In genomic region chr10:90642650-90643049, GRCh38 we compare ENCODE assay signal across 15 cellular contexts.
DNase-seq lines count a peak whose midpoint lies in the region; ATAC-seq and TF ChIP-seq lines count a peak whose summit lies in the region.
"Had no signal": no experiment of that assay in that cellular context is flagged by ENCODE, and none has a peak within 500 bp of the region (broad histone marks: within the 10 kb centered on the region; RNA-seq: fewer than 3 reads in every experiment).

No MANE protein-coding gene starts in this region.

- ATAC-seq in thoracic aorta (ENCODE audit: insufficient number of reproducible peaks, low FRiP score, low read depth), result no peak
- ATAC-seq: GM23338, HCT116 had no signal

- no peak overlapping the region for H3K4me3 Mint-ChIP-seq in H9
- H3K4me3 Mint-ChIP-seq: CD14-positive monocyte, GM23338 had no signal

- no peak overlapping the region for H4K5ac ChIP-seq in H9 (ENCODE audit: insufficient read length, low read depth, low read length)

- no peak overlapping the region for H3T11ph ChIP-seq in H9 (ENCODE audit: low read length)

- H3K79me2 ChIP-seq in H9 (ENCODE audit: insufficient read depth, low read length), result no peaks in the 10 kb centered on the region

- no peak overlapping the region for H3K9ac ChIP-seq in adipocyte (ENCODE audit: low read length)
- no peak overlapping the region for H3K9ac ChIP-seq in mesenchymal stem cell (ENCODE audit: low read length)
- H3K9ac ChIP-seq in H9 (ENCODE audit: extremely low read depth, insufficient read length, low read length), result no peak overlapping the region

- H2AFZ ChIP-seq in mesenchymal stem cell (ENCODE audit: low read depth, low read length) (no peak overlapping the region), H9 (ENCODE audit: low read length) (no peak overlapping the region)
- H2AFZ ChIP-seq: GM23338 had no signal

- H3K4me1 ChIP-seq in adipocyte (ENCODE audit: control insufficient read depth, insufficient read depth, low read length) (peaks cover 8% of the 10 kb centered on the region), mesenchymal stem cell (ENCODE audit: control insufficient read depth, insufficient read depth, low read depth, low read length) (no peaks in the 10 kb centered on the region), thoracic aorta (ENCODE audit: control insufficient read depth in 1 of 2, low read depth in 2 of 2) (peaks cover 29 to 47% of the 10 kb centered on the region in 2 donors), H9 (ENCODE audit: insufficient read depth, low read length) (no peaks in the 10 kb centered on the region)

- H3K27me3 Mint-ChIP-seq in H9 (ENCODE audit: low read depth), result no peaks in the 10 kb centered on the region

- no peak overlapping the region for H3K18ac ChIP-seq in mesenchymal stem cell (ENCODE audit: low read depth in 1 of 2, low read length in 2 of 2)
- H3K18ac ChIP-seq in H9 (ENCODE audit: insufficient read length, low read depth, low read length), result no peak overlapping the region

- H3K14ac ChIP-seq in mesenchymal stem cell (ENCODE audit: low read length in 2 of 2) (no peak overlapping the region), H9 (ENCODE audit: insufficient read depth, low read length) (no peak overlapping the region)

- no peak overlapping the region for H2BK5ac ChIP-seq in mesenchymal stem cell (ENCODE audit: low read depth, low read length, poor library complexity, severe bottlenecking)
- H2BK5ac ChIP-seq in H9 (ENCODE audit: insufficient read length, low read length), result no peak overlapping the region

- H2AK5ac ChIP-seq in mesenchymal stem cell (ENCODE audit: low read length, severe bottlenecking) (no peak overlapping the region), H9 (ENCODE audit: insufficient read length, low read length) (no peak overlapping the region)

- H4K8ac ChIP-seq in mesenchymal stem cell (ENCODE audit: low read length) (no peak overlapping the region), H9 (replicated peaks; ENCODE audit: insufficient read length, low read depth, low read length) (no peak overlapping the region)

- no peak overlapping the region for H3K56ac ChIP-seq in H9 (ENCODE audit: insufficient read length, low read depth, low read length)

- no peak overlapping the region for H2BK15ac ChIP-seq in mesenchymal stem cell (ENCODE audit: low read depth, poor library complexity, severe bottlenecking)
- no peak overlapping the region for H2BK15ac ChIP-seq in H9 (ENCODE audit: low read depth, low read length)

- no peak overlapping the region for H2BK20ac ChIP-seq in H9 (ENCODE audit: low read depth, low read length, poor library complexity, severe bottlenecking)

- H2BK12ac ChIP-seq in mesenchymal stem cell (ENCODE audit: low read length in 2 of 2) (no peak overlapping the region), H9 (ENCODE audit: insufficient read length, low read depth, low read length) (no peak overlapping the region)

- H3K9me3 ChIP-seq in adipocyte (ENCODE audit: control insufficient read depth, low read length) (no peaks in the 10 kb centered on the region), mesenchymal stem cell (ENCODE audit: control insufficient read depth, low read length) (no peaks in the 10 kb centered on the region), thoracic aorta (no peaks in the 10 kb centered on the region), H9 (ENCODE audit: control insufficient read depth, low read depth, low read length) (no peaks in the 10 kb centered on the region)

- no peaks in the 10 kb centered on the region for H3K36me3 ChIP-seq in adipocyte (ENCODE audit: control insufficient read depth, insufficient read depth, low read length, severe bottlenecking)
- no peaks in the 10 kb centered on the region for H3K36me3 ChIP-seq in mesenchymal stem cell (ENCODE audit: control insufficient read depth in 1 of 2, insufficient read depth in 2 of 2, low read depth in 1 of 2, low read length in 2 of 2)
- no peaks in the 10 kb centered on the region for H3K36me3 ChIP-seq in thoracic aorta

- WGBS in mesenchymal stem cell, result 54% methylated on average over 2 of the region's 4 CpGs
- WGBS in H9 (ENCODE audit: extremely low coverage, insufficient read length, low lambda C conversion rate), result no CpG with 5 or more reads among the region's 4 CpGs

- TF ChIP-seq CTCF in coronary artery (IDR thresholded peaks at IDR 0.05), result no peak
- no peak for TF ChIP-seq CTCF in thoracic aorta (IDR thresholded peaks at IDR 0.05)
- TF ChIP-seq CTCF in H9 (conservative IDR thresholded peaks at IDR 0.05), result no peak

- H3K4ac ChIP-seq in mesenchymal stem cell (ENCODE audit: low read depth in 1 of 2, low read length in 2 of 2) (no peak overlapping the region), H9 (ENCODE audit: low read depth, low read length) (no peak overlapping the region)

- H3K4me3 ChIP-seq in adipocyte (ENCODE audit: low read length) (no peak overlapping the region), coronary artery (no peak overlapping the region), mesenchymal stem cell (ENCODE audit: insufficient read depth in 1 of 2, low read depth in 1 of 2, low read length in 2 of 2) (no peak overlapping the region), thoracic aorta (no peak overlapping the region)
- H3K4me3 ChIP-seq: GM23338 had no signal

- H3K79me1 ChIP-seq in mesenchymal stem cell (replicated peaks; ENCODE audit: low read length, poor library complexity, severe bottlenecking) (no peaks in the 10 kb centered on the region), H9 (ENCODE audit: insufficient read depth, low read depth, low read length, poor library complexity, severe bottlenecking) (no peaks in the 10 kb centered on the region)

- H3K27me3 ChIP-seq in adipocyte (replicated peaks; ENCODE audit: control insufficient read depth, insufficient read depth, low read length) (no peaks in the 10 kb centered on the region), mesenchymal stem cell (ENCODE audit: control insufficient read depth in 1 of 2, insufficient read depth in 1 of 2, low read length in 2 of 2) (no peaks in the 10 kb centered on the region), thoracic aorta (replicated peaks; ENCODE audit: insufficient read depth) (no peaks in the 10 kb centered on the region), H9 (ENCODE audit: insufficient read depth, low read length) (no peaks in the 10 kb centered on the region)

- peak overlapping the region in 1 of 3 experiments; percentile 10; a peak in 1 of 7 replicates for H3K27ac Mint-ChIP-seq in H9
- H3K27ac Mint-ChIP-seq: CD14-positive monocyte, GM23338 had no signal

- H3K4me1 Mint-ChIP-seq in H9, result peaks cover 17 to 48% of the 10 kb centered on the region in 2 experiments
- H3K4me1 Mint-ChIP-seq: CD14-positive monocyte had no signal

- no peaks in the 10 kb centered on the region for H3K23me2 ChIP-seq in H9 (ENCODE audit: insufficient read length, low read depth, low read length, poor library complexity, severe bottlenecking)

- H3K4me2 ChIP-seq in mesenchymal stem cell (ENCODE audit: low read length, poor library complexity, severe bottlenecking), result no peak overlapping the region
- H3K4me2 ChIP-seq in H9 (ENCODE audit: insufficient read depth, insufficient read length, low read length), result no peak overlapping the region
- H3K4me2 ChIP-seq: GM23338 had no signal

- H4K91ac ChIP-seq in mesenchymal stem cell (ENCODE audit: low read length), result no peak overlapping the region
- no peak overlapping the region for H4K91ac ChIP-seq in H9 (ENCODE audit: insufficient read length, low read depth, low read length)

- H3K36me3 Mint-ChIP-seq in H9 (ENCODE audit: insufficient read depth in 1 of 3, low read depth in 3 of 3), result peaks cover 0 to 13% (median 0%) of the 10 kb centered on the region in 3 experiments; a peak in 3 of 7 replicates
- H3K36me3 Mint-ChIP-seq: CD14-positive monocyte had no signal

- H3K27ac ChIP-seq in coronary artery, result peak overlapping the region; percentile 31 to 70
- H3K27ac ChIP-seq in mesenchymal stem cell (ENCODE audit: low read length, poor library complexity, severe bottlenecking), result no peak overlapping the region
- H3K27ac ChIP-seq in thoracic aorta, result peak overlapping the region; percentile 67 to 71
- no peak overlapping the region for H3K27ac ChIP-seq in H9 (ENCODE audit: insufficient read length, low read depth, low read length)

- no peak overlapping the region for H3K23ac ChIP-seq in mesenchymal stem cell (ENCODE audit: low read length in 2 of 2)
- H3K23ac ChIP-seq in H9 (ENCODE audit: insufficient read length, low read depth, low read length), result no peak overlapping the region

- H4K20me1 ChIP-seq in H9 (ENCODE audit: control insufficient read depth, insufficient read depth, insufficient read length), result no peaks in the 10 kb centered on the region

- H3K9me3 Mint-ChIP-seq in H9, result peaks cover 2 to 3% of the 10 kb centered on the region in 2 experiments; a peak in 4 of 5 replicates
- H3K9me3 Mint-ChIP-seq: GM23338 had no signal

- peak; percentile 4 for DNase-seq in adipocyte (ENCODE audit: low read depth)
- DNase-seq in coronary artery (ENCODE audit: low spot score), result no peak
- peak; percentile 65 for DNase-seq in mesenchymal stem cell
- DNase-seq in thoracic aorta (ENCODE audit: low spot score), result no peak
- DNase-seq in H9, result no peak
- no peak for DNase-seq in RPMI8226
- no peak for DNase-seq in middle frontal gyrus (ENCODE audit: extremely low spot score, low spot score)
- DNase-seq: DMS79, KBM-7, NCI-H187, NCI-H2107, NCI-H524 had no signal

- H2BK120ac ChIP-seq in mesenchymal stem cell (ENCODE audit: low read depth, low read length) (no peak overlapping the region), H9 (ENCODE audit: low read depth, low read length, poor library complexity, severe bottlenecking) (no peak overlapping the region)

Comparison
In these comparisons a context has a peak if more than half of its experiments do, and no peak if none do; other contexts are left out.
1. DNase-seq: peak in adipocyte (single experiment) and mesenchymal stem cell (single experiment); none in coronary artery (single experiment), thoracic aorta (single experiment), H9 (single experiment), RPMI8226 (single experiment) and middle frontal gyrus (single experiment).
2. H3K27ac ChIP-seq: peak in coronary artery (2 of 2) and thoracic aorta (2 of 2); none in mesenchymal stem cell (single experiment) and H9 (single experiment).